Comparison of ENCODE assay signal across 1 cellular context in the genomic region with DNA sequence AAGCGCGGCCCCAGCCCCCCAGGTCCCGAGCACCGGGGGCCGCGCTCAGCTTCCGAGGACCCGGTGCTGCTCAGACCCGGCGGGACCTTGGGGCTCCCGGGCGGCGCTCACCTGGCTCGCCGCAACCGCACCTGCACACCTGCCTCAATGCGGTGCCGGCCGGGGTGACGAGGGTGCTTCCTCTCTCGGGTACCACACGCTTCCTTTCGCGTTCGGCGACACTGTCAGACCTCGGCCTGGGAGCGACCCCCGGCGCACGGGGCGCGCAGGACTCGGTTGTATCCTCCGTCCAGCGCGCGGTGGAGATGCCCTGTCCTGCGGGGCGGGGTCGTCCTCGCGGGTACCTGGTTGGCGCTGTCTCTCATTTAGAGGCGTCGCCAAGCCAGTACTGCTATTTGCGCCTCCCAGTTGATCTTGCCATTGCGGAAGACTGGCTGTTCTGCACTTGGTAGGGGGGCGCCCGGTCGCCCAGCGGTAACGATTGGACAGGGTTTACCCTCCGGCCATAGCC.
TF ChIP-seq lines count a peak whose summit lies in the region.

No MANE protein-coding gene starts in this region.

TF ChIP-seq in K562, 482 proteins besides CTCF, POLR2A, EP300 and RAD21 (continued from another document):
- TF ChIP-seq, protein P1, sequence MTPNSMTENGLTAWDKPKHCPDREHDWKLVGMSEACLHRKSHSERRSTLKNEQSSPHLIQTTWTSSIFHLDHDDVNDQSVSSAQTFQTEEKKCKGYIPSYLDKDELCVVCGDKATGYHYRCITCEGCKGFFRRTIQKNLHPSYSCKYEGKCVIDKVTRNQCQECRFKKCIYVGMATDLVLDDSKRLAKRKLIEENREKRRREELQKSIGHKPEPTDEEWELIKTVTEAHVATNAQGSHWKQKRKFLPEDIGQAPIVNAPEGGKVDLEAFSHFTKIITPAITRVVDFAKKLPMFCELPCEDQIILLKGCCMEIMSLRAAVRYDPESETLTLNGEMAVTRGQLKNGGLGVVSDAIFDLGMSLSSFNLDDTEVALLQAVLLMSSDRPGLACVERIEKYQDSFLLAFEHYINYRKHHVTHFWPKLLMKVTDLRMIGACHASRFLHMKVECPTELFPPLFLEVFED (CRISPR knock-in tag; conservative IDR thresholded peaks at IDR 0.05), result no peak
- TF ChIP-seq, protein P2, sequence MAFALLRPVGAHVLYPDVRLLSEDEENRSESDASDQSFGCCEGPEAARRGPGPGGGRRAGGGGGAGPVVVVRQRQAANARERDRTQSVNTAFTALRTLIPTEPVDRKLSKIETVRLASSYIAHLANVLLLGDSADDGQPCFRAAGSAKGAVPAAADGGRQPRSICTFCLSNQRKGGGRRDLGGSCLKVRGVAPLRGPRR (CRISPR knock-in tag; IDR thresholded peaks at IDR 0.05), result no peak
- TF ChIP-seq SAFB (IDR thresholded peaks at IDR 0.05; ENCODE audit: borderline replicate concordance, low read depth, low read length) (no peak), KDM5B (IDR thresholded peaks at IDR 0.05; ENCODE audit: insufficient replicate concordance, low read depth, low read length) (peak; percentile 34), CTBP1 (IDR thresholded peaks at IDR 0.05; ENCODE audit: borderline replicate concordance) (peak; percentile 50; the same call in 1 of the 2 replicates), HNRNPUL1 (IDR thresholded peaks at IDR 0.05; ENCODE audit: low read length) (no peak), POLR2G (IDR thresholded peaks at IDR 0.05; ENCODE audit: low read depth, low read length) (0 out of 2 replicates have a peak, but pooled peaks have one; percentile 8), ZNF766 (CRISPR knock-in tag; conservative IDR thresholded peaks at IDR 0.05) (no peak), PCBP1 (IDR thresholded peaks at IDR 0.05; ENCODE audit: low read depth, low read length, poor library complexity, severe bottlenecking) (no peak)
- TF ChIP-seq, protein P3, sequence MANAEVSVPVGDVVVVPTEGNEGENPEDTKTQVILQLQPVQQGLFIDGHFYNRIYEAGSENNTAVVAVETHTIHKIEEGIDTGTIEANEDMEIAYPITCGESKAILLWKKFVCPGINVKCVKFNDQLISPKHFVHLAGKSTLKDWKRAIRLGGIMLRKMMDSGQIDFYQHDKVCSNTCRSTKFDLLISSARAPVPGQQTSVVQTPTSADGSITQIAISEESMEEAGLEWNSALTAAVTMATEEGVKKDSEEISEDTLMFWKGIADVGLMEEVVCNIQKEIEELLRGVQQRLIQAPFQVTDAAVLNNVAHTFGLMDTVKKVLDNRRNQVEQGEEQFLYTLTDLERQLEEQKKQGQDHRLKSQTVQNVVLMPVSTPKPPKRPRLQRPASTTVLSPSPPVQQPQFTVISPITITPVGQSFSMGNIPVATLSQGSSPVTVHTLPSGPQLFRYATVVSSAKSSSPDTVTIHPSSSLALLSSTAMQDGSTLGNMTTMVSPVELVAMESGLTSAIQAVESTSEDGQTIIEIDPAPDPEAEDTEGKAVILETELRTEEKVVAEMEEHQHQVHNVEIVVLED (CRISPR knock-in tag; IDR thresholded peaks at IDR 0.05), result no peak
- TF ChIP-seq, protein P4, sequence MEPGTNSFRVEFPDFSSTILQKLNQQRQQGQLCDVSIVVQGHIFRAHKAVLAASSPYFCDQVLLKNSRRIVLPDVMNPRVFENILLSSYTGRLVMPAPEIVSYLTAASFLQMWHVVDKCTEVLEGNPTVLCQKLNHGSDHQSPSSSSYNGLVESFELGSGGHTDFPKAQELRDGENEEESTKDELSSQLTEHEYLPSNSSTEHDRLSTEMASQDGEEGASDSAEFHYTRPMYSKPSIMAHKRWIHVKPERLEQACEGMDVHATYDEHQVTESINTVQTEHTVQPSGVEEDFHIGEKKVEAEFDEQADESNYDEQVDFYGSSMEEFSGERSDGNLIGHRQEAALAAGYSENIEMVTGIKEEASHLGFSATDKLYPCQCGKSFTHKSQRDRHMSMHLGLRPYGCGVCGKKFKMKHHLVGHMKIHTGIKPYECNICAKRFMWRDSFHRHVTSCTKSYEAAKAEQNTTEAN (CRISPR knock-in tag; IDR thresholded peaks at IDR 0.05), result no peak
